15 cellular contexts compared by ENCODE assay signal in the genomic region with DNA sequence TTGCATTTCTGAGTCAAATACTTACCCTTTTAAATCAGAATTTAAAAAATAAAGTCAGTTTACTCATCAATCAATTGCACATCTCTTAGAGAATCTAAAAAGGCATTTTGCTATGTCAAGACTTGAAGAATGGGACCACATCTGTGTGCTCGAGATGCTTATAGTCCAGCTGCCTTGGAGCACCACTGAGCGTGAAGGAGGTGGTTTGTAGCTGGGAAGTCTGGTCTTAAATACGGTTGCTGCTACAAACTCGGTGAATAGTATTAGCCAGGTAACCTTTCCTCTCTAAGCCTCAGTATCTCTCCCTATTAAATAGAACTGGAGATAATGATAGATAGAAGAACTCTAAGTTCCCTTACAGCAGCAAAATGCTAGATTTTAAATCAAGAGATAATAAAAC.
DNase-seq lines count a peak whose midpoint lies in the region; ATAC-seq, FAIRE-seq and TF ChIP-seq lines count a peak whose summit lies in the region.
"Had no signal": no experiment of that assay in that cellular context is flagged by ENCODE, and none has a peak within 500 bp of the region (broad histone marks: within the 10 kb centered on the region; RNA-seq: fewer than 3 reads in every experiment).

No MANE protein-coding gene starts in this region.

- H3K36me3 Mint-ChIP-seq in nephron progenitor cell (ENCODE audit: low read depth) = no peaks in the 10 kb centered on the region
- H3K36me3 Mint-ChIP-seq: activated CD8-positive, alpha-beta memory T cell treated with anti-CD3 and anti-CD28 coated beads, Interleukin-2, amount 10 ng/mL, durations not matched to agents 7 days and 5 days; stimulated activated memory B cell treated with anti-CD40 and anti-IgM and Interleukin-4, amounts not matched to agents 10 μg/mL and 1 μg/mL and 100 μg/mL, for 72 hours had no signal

- CTCF ChIA-PET in A549 (lab: Yijun Ruan, JAX) = interaction anchor here (0.6 to 3.1 kb wide), 34 partner anchors 9 to 1523 kb away, joined by 3 to 36 read pairs (median 5); a partner anchor contains a TSS
- CTCF ChIA-PET in Panc1 (lab: Charles Lee) = interaction anchor here (1.0 to 2.3 kb wide), 4 partner anchors 75 to 1177 kb away, joined by 3 to 16 read pairs (median 12); a partner anchor contains a TSS
- CTCF ChIA-PET in mammary epithelial cell (lab: Charles Lee; ENCODE audit: low non-redundant PET) = interaction anchor here (0.6 kb wide), 1 partner anchor 78 kb away, joined by 4 read pairs; no protein-coding TSS in a partner anchor

- H2AFZ ChIP-seq in mammary epithelial cell (ENCODE audit: low read depth, low read length) = peak overlapping the region; percentile 85

- TF ChIP-seq CTCF in A549 (IDR thresholded peaks at IDR 0.05) (no peak), Panc1 (IDR thresholded peaks at IDR 0.05) (no peak), mammary epithelial cell (conservative IDR thresholded peaks at IDR 0.05 in 1 of 2, IDR thresholded peaks at IDR 0.05 in 1 of 2; ENCODE audit: extremely low read depth in 1 of 2, insufficient read depth in 1 of 2, low read depth in 1 of 2, low read length in 2 of 2) (no peak), nephron progenitor cell (IDR thresholded peaks at IDR 0.05) (no peak)

- H3K4me1 ChIP-seq in A549 (no peaks in the 10 kb centered on the region), Panc1 (ENCODE audit: control insufficient read depth, insufficient read depth, low read length) (peaks cover 11% of the 10 kb centered on the region), mammary epithelial cell (ENCODE audit: insufficient read depth, low read length) (peaks cover 30% of the 10 kb centered on the region), muscle layer of colon (ENCODE audit: insufficient read depth, low read length) (peaks cover 25% of the 10 kb centered on the region)

- no TSS peak for BruUV-seq in Panc1 (replicated peaks; lab: Mats Ljungman, UMichigan)
- no TSS peak for BruUV-seq in mammary epithelial cell (replicated peaks; lab: Mats Ljungman, UMichigan)

- intact Hi-C loops in Panc1 (cut with micrococcal nuclease; ENCODE audit: unreplicated experiment) (loop anchor here (2.0 kb wide), 1 partner anchor 290 kb away; a partner anchor contains a TSS), mammary epithelial cell (cut with micrococcal nuclease) (loop anchor here (2.0 to 10.0 kb wide), 5 partner anchors 76 to 832 kb away; no protein-coding TSS in a partner anchor)

- no peak overlapping the region for H3K27ac Mint-ChIP-seq in nephron progenitor cell
- H3K27ac Mint-ChIP-seq: activated CD8-positive, alpha-beta memory T cell treated with anti-CD3 and anti-CD28 coated beads, Interleukin-2, amount 10 ng/mL, durations not matched to agents 7 days and 5 days; effector memory CD8-positive, alpha-beta T cell; stimulated activated memory B cell treated with anti-CD40 and anti-IgM and Interleukin-4, amounts not matched to agents 10 μg/mL and 1 μg/mL and 100 μg/mL, for 72 hours; T-helper 17 cell had no signal

- dilution Hi-C loops in mammary epithelial cell (cut with HindIII; ENCODE audit: low sequenced_read_pairs) = loop anchor here (25.0 kb wide), 1 partner anchor 1144 kb away; no protein-coding TSS in a partner anchor

- H3K27me3 ChIP-seq in Panc1 (ENCODE audit: control insufficient read depth, insufficient read depth, low read length) = no peaks in the 10 kb centered on the region
- H3K27me3 ChIP-seq in mammary epithelial cell (ENCODE audit: insufficient read depth, low read length) = no peaks in the 10 kb centered on the region
- no peaks in the 10 kb centered on the region for H3K27me3 ChIP-seq in muscle layer of colon (ENCODE audit: control insufficient read depth in 1 of 2, insufficient read depth in 2 of 2, low read length in 2 of 2)
- H3K27me3 ChIP-seq: body of pancreas had no signal

- no peak for TF ChIP-seq EP300 in A549 (IDR thresholded peaks at IDR 0.05)

- H3K4me2 ChIP-seq in A549 (0 out of 3 replicates have a peak overlapping the region, but pooled peaks have one; percentile 29), mammary epithelial cell (ENCODE audit: insufficient read depth, low read depth, low read length) (peak overlapping the region; percentile 79)

- FAIRE-seq in A549 (lab: Jason Lieb, UNC) = no peak

- POLR2A ChIA-PET in A549 (lab: Yijun Ruan, JAX) = no interaction called here
- POLR2A ChIA-PET in Panc1 (lab: Charles Lee) = no interaction called here

- no peak overlapping the region for H3K4me3 ChIP-seq in A549
- peak overlapping the region in 1 of 2 experiments; percentile 16; a peak in 1 of 4 replicates for H3K4me3 ChIP-seq in Panc1 (ENCODE audit: low read depth in 2 of 2, low read length in 2 of 2)
- peak overlapping the region in 2 of 3 experiments; percentile 14 to 31 for H3K4me3 ChIP-seq in mammary epithelial cell (replicated peaks in 1 of 3; ENCODE audit: insufficient read depth in 1 of 3, low read depth in 2 of 3, low read length in 3 of 3)
- H3K4me3 ChIP-seq in muscle layer of colon (ENCODE audit: low read depth in 1 of 2, low read length in 2 of 2) = no peak overlapping the region
- H3K4me3 ChIP-seq: body of pancreas, lower lobe of right lung had no signal

- DNase-seq in A549 (ENCODE audit: low read depth in 1 of 2, low spot score in 1 of 2) = no peak
- no peak for DNase-seq in Panc1 (ENCODE audit: low read depth, low spot score)
- DNase-seq in mammary epithelial cell = no peak
- DNase-seq in nephron progenitor cell = no peak
- no peak for DNase-seq in RKO (ENCODE audit: low spot score)
- DNase-seq in NCI-H226 = no peak
- DNase-seq: lower lobe of right lung had no signal

- TF ChIP-seq RAD21 in A549 (conservative IDR thresholded peaks at IDR 0.05 in 1 of 2, IDR thresholded peaks at IDR 0.05 in 1 of 2) = no peak

- H3K4me1 Mint-ChIP-seq in nephron progenitor cell = peaks cover 25% of the 10 kb centered on the region
- H3K4me1 Mint-ChIP-seq: stimulated activated memory B cell treated with anti-CD40 and anti-IgM and Interleukin-4, amounts not matched to agents 10 μg/mL and 1 μg/mL and 100 μg/mL, for 72 hours had no signal

- H3K79me2 ChIP-seq in mammary epithelial cell (ENCODE audit: insufficient read depth, low read length) = no peaks in the 10 kb centered on the region

- H3K36me3 ChIP-seq in Panc1 (ENCODE audit: control insufficient read depth, insufficient read depth, low read length) (no peaks in the 10 kb centered on the region), mammary epithelial cell (ENCODE audit: insufficient read depth, low read length) (no peaks in the 10 kb centered on the region), muscle layer of colon (ENCODE audit: insufficient read depth, low read length) (no peaks in the 10 kb centered on the region)
- H3K36me3 ChIP-seq: lower lobe of right lung, neutrophil had no signal

- ATAC-seq in A549 (peak in 1 of 2 experiments; percentile 22; a peak in 1 of 6 replicates), Panc1 (peak; percentile 64; the same call in 1 of the 2 replicates), GM18867 (IDR thresholded peaks at IDR 0.05; ENCODE audit: unreplicated experiment) (no peak)

- H3K27ac ChIP-seq in A549 (no peak overlapping the region), Panc1 (ENCODE audit: low read length) (peak overlapping the region; percentile 66), mammary epithelial cell (ENCODE audit: insufficient read depth, low read depth, low read length) (no peak overlapping the region), muscle layer of colon (ENCODE audit: low read depth, low read length) (peak overlapping the region; percentile 30)
- H3K27ac ChIP-seq: body of pancreas, neutrophil had no signal

- in situ Hi-C loops in Panc1 (cut with HindIII; ENCODE audit: low pct_unique_long_range_greater_than_20kb, low sequenced_read_pairs) (no loop called here), mammary epithelial cell (cut with MboI; ENCODE audit: low sequenced_read_pairs in 2 of 2) (loop anchor here (10.0 to 25.0 kb wide), 3 partner anchors 292 to 1172 kb away; a partner anchor contains a TSS)

- 7% methylated on average over 4 of the region's 4 CpGs for WGBS in A549 (ENCODE audit: missing lambda C conversion rate)
- WGBS in mammary epithelial cell (ENCODE audit: low coverage, missing lambda C conversion rate) = 18% methylated on average over 4 of the region's 4 CpGs

- no peak overlapping the region for H3K4me3 Mint-ChIP-seq in nephron progenitor cell
- H3K4me3 Mint-ChIP-seq: activated CD8-positive, alpha-beta memory T cell treated with anti-CD3 and anti-CD28 coated beads, Interleukin-2, amount 10 ng/mL, durations not matched to agents 7 days and 5 days; effector memory CD8-positive, alpha-beta T cell; stimulated activated memory B cell treated with anti-CD40 and anti-IgM and Interleukin-4, amounts not matched to agents 10 μg/mL and 1 μg/mL and 100 μg/mL, for 72 hours; T-helper 17 cell had no signal

- no peaks in the 10 kb centered on the region for H4K20me1 ChIP-seq in mammary epithelial cell (ENCODE audit: insufficient read depth, low read length)

- no peak for TF ChIP-seq POLR2A in A549 (IDR thresholded peaks at IDR 0.05; ENCODE audit: low read length)

- no peaks in the 10 kb centered on the region for H3K9me3 ChIP-seq in A549
- H3K9me3 ChIP-seq in Panc1 (ENCODE audit: control insufficient read depth, insufficient read depth, low read depth, low read length) = no peaks in the 10 kb centered on the region
- no peaks in the 10 kb centered on the region for H3K9me3 ChIP-seq in mammary epithelial cell (replicated peaks; ENCODE audit: insufficient read depth, low read length)
- H3K9me3 ChIP-seq in muscle layer of colon (ENCODE audit: low read length) = no peaks in the 10 kb centered on the region
- H3K9me3 ChIP-seq: body of pancreas, lower lobe of right lung, neutrophil had no signal

- H3K9me3 Mint-ChIP-seq in nephron progenitor cell = no peaks in the 10 kb centered on the region
- H3K9me3 Mint-ChIP-seq: effector memory CD8-positive, alpha-beta T cell; stimulated activated memory B cell treated with anti-CD40 and anti-IgM and Interleukin-4, amounts not matched to agents 10 μg/mL and 1 μg/mL and 100 μg/mL, for 72 hours had no signal

- H3K9ac ChIP-seq in mammary epithelial cell (ENCODE audit: insufficient read depth, low read length) (no peak overlapping the region), muscle layer of colon (ENCODE audit: low read length) (no peak overlapping the region)

- no peaks in the 10 kb centered on the region for H3K27me3 Mint-ChIP-seq in nephron progenitor cell (ENCODE audit: low read depth, poor library complexity)

TF ChIP-seq in A549, 52 proteins besides CTCF, POLR2A, EP300 and RAD21 (continues in another document):
- TF ChIP-seq, protein P1, sequence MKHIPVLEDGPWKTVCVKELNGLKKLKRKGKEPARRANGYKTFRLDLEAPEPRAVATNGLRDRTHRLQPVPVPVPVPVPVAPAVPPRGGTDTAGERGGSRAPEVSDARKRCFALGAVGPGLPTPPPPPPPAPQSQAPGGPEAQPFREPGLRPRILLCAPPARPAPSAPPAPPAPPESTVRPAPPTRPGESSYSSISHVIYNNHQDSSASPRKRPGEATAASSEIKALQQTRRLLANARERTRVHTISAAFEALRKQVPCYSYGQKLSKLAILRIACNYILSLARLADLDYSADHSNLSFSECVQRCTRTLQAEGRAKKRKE (CRISPR knock-in tag; IDR thresholded peaks at IDR 0.05; ENCODE audit: low read depth) = no peak
- no peak for TF ChIP-seq CBX8 (IDR thresholded peaks at IDR 0.05)

Comparison
In these comparisons a context has a peak if more than half of its experiments do, and no peak if none do; other contexts are left out.
1. H3K27ac ChIP-seq: peak in Panc1 (single experiment) and muscle layer of colon (single experiment); none in A549 (0 of 2) and mammary epithelial cell (single experiment).
2. H3K4me3 ChIP-seq: peak in mammary epithelial cell (2 of 3); none in A549 (single experiment) and muscle layer of colon (0 of 2).